In genomic region chr3:84039091-84039490, GRCh38 we compare ENCODE assay signal across 23 cellular contexts.
"Had no signal": no experiment of that assay in that cellular context is flagged by ENCODE, and none has a peak within 500 bp of the region (broad histone marks: within the 10 kb centered on the region; RNA-seq: fewer than 3 reads in every experiment).

No MANE protein-coding gene starts in this region.

- DNase-seq: activated B cell treated with CpG ODN at 0.5 μM for 24 hours; activated CD4-positive, alpha-beta memory T cell treated with anti-CD3 and anti-CD28 coated beads, Interleukin-2, amount 10 ng/mL, durations not matched to agents 7 days and 5 days; activated CD4-positive, alpha-beta T cell treated with anti-CD3 and anti-CD28 coated beads for 48 hours; activated naive CD4-positive, alpha-beta T cell treated with anti-CD3 and anti-CD28 coated beads for 36 hours; activated T-cell treated with anti-CD3 and anti-CD28 coated beads, Interleukin-2, amount 50 U/mL, for 1 hour; effector CD4-positive, alpha-beta T cell; heart right ventricle; immature natural killer cell; kidney glomerular epithelial cell; mesendoderm; naive thymus-derived CD4-positive, alpha-beta T cell; right lobe of liver; spleen; stimulated activated CD4-positive, alpha-beta T cell treated with anti-CD3 and anti-CD28 coated beads, Interleukin-4, amount 100 ng/mL, for 4 hours; testis; upper lobe of left lung had no signal

- H3K9me3 ChIP-seq: right lobe of liver, testis, upper lobe of left lung had no signal

- H3K4me1 ChIP-seq: gastroesophageal sphincter, heart right ventricle, parathyroid adenoma, right lobe of liver, spleen, testis, upper lobe of left lung had no signal

- H3K4me3 ChIP-seq: coronary artery, gastroesophageal sphincter, heart right ventricle, right lobe of liver, spleen, testis, upper lobe of left lung had no signal

- H3K4me1 Mint-ChIP-seq: activated B cell treated with CpG ODN at 0.5 μM for 24 hours; activated CD4-positive, alpha-beta memory T cell treated with anti-CD3 and anti-CD28 coated beads, Interleukin-2, amount 10 ng/mL, durations not matched to agents 7 days and 5 days; central memory CD8-positive, alpha-beta T cell; immature natural killer cell; naive thymus-derived CD4-positive, alpha-beta T cell; stimulated activated memory B cell treated with anti-CD40 and anti-IgM and Interleukin-4, amounts not matched to agents 10 μg/mL and 1 μg/mL and 100 μg/mL, for 72 hours had no signal

- H3K27me3 ChIP-seq: gastroesophageal sphincter, heart right ventricle, right lobe of liver, spleen, testis, upper lobe of left lung had no signal

- H3K27ac Mint-ChIP-seq: activated B cell treated with CpG ODN at 0.5 μM for 24 hours; activated CD4-positive, alpha-beta memory T cell treated with anti-CD3 and anti-CD28 coated beads, Interleukin-2, amount 10 ng/mL, durations not matched to agents 7 days and 5 days; activated naive CD4-positive, alpha-beta T cell treated with anti-CD3 and anti-CD28 coated beads for 36 hours; activated T-helper 2 cell treated with anti-CD3 and anti-CD28 coated beads, Interferon-gamma antibody, Interleukin-2, Interleukin-4, amounts not matched to agents 10 μg/mL and 5 μg/mL and 100 μg/mL, durations not matched to agents 14 hours and 24 hours and 36 hours; naive thymus-derived CD4-positive, alpha-beta T cell; stimulated activated memory B cell treated with anti-CD40 and anti-IgM and Interleukin-4, amounts not matched to agents 10 μg/mL and 1 μg/mL and 100 μg/mL, for 72 hours had no signal

- H3K27ac ChIP-seq: coronary artery, gastroesophageal sphincter, heart right ventricle, parathyroid adenoma, right lobe of liver, spleen, testis, upper lobe of left lung had no signal

- H3K4me3 Mint-ChIP-seq: activated B cell treated with CpG ODN at 0.5 μM for 24 hours; activated CD4-positive, alpha-beta memory T cell treated with anti-CD3 and anti-CD28 coated beads, Interleukin-2, amount 10 ng/mL, durations not matched to agents 7 days and 5 days; activated naive CD4-positive, alpha-beta T cell treated with anti-CD3 and anti-CD28 coated beads for 36 hours; central memory CD8-positive, alpha-beta T cell; immature natural killer cell; naive thymus-derived CD4-positive, alpha-beta T cell; stimulated activated memory B cell treated with anti-CD40 and anti-IgM and Interleukin-4, amounts not matched to agents 10 μg/mL and 1 μg/mL and 100 μg/mL, for 72 hours had no signal

- H3K36me3 ChIP-seq: gastroesophageal sphincter, heart right ventricle, right lobe of liver, spleen, upper lobe of left lung had no signal

- H3K79me2 ChIP-seq: parathyroid adenoma had no signal

- H2AFZ ChIP-seq: parathyroid adenoma had no signal

- ATAC-seq: esophagus mucosa; gastroesophageal sphincter; heart right ventricle; naive thymus-derived CD4-positive, alpha-beta T cell; stimulated activated memory B cell treated with anti-CD40 and anti-IgM and Interleukin-4, amounts not matched to agents 10 μg/mL and 1 μg/mL and 100 μg/mL, for 72 hours had no signal

- H3K36me3 Mint-ChIP-seq: naive thymus-derived CD4-positive, alpha-beta T cell; stimulated activated memory B cell treated with anti-CD40 and anti-IgM and Interleukin-4, amounts not matched to agents 10 μg/mL and 1 μg/mL and 100 μg/mL, for 72 hours had no signal

- H3K27me3 Mint-ChIP-seq: activated B cell treated with CpG ODN at 0.5 μM for 24 hours; activated CD4-positive, alpha-beta memory T cell treated with anti-CD3 and anti-CD28 coated beads, Interleukin-2, amount 10 ng/mL, durations not matched to agents 7 days and 5 days; central memory CD8-positive, alpha-beta T cell; naive thymus-derived CD4-positive, alpha-beta T cell; stimulated activated memory B cell treated with anti-CD40 and anti-IgM and Interleukin-4, amounts not matched to agents 10 μg/mL and 1 μg/mL and 100 μg/mL, for 72 hours had no signal

- H3K9ac ChIP-seq: parathyroid adenoma had no signal
